13 cellular contexts compared by ENCODE assay signal in the genomic region with DNA sequence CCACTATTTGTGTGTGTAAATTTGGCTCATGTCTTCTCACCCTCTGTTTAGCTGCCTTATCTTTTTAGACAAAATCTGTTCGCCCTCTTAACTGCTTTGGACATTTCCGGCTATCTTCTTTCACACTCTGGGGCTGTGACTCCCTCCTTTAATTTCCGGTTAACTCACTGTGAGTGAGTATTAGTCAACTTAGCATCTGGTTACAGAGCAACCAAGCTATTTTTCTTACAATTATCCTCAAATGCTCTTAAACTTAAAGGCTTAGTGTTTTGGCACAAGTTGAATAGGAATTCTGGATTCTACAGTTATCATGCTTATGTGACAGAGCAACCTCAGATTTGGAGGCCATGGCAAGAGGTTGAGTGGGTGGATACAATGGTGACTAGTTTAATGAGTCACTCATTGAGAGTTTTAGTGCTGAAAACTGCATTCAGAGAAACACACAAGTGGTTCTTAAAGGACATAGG.
DNase-seq lines count a peak whose midpoint lies in the region; FAIRE-seq and TF ChIP-seq lines count a peak whose summit lies in the region.
"Had no signal": no experiment of that assay in that cellular context is flagged by ENCODE, and none has a peak within 500 bp of the region (broad histone marks: within the 10 kb centered on the region; RNA-seq: fewer than 3 reads in every experiment).

No MANE protein-coding gene starts in this region.

- H4K20me1 ChIP-seq in astrocyte (ENCODE audit: insufficient read depth, low read length) = no peaks in the 10 kb centered on the region

- no peaks in the 10 kb centered on the region for H3K27me3 Mint-ChIP-seq in astrocyte (ENCODE audit: low read depth, unreplicated experiment)

- H3K36me3 Mint-ChIP-seq in astrocyte (ENCODE audit: low read depth, unreplicated experiment) = no peaks in the 10 kb centered on the region

- H3K23ac ChIP-seq in mesenchymal stem cell (ENCODE audit: low read length in 2 of 2) = no peak overlapping the region

- FAIRE-seq in astrocyte (lab: Jason Lieb, UNC) = peak; percentile 87

- no peak overlapping the region for H2BK15ac ChIP-seq in mesenchymal stem cell (ENCODE audit: low read depth, poor library complexity, severe bottlenecking)

- 100% methylated on average over 1 of the region's 3 CpGs for WGBS in mesenchymal stem cell

- no peaks in the 10 kb centered on the region for H3K36me3 ChIP-seq in astrocyte (ENCODE audit: insufficient read depth, low read length)
- H3K36me3 ChIP-seq in mesenchymal stem cell (ENCODE audit: control insufficient read depth in 1 of 2, insufficient read depth in 2 of 2, low read depth in 1 of 2, low read length in 2 of 2) = no peaks in the 10 kb centered on the region

- H3K27me3 ChIP-seq in astrocyte (ENCODE audit: insufficient read depth, low read length) (no peaks in the 10 kb centered on the region), mesenchymal stem cell (ENCODE audit: control insufficient read depth in 1 of 2, insufficient read depth in 1 of 2, low read length in 2 of 2) (no peaks in the 10 kb centered on the region)

- H3K9me3 ChIP-seq in astrocyte (ENCODE audit: insufficient read depth, low read depth, low read length) (no peaks in the 10 kb centered on the region), mesenchymal stem cell (ENCODE audit: control insufficient read depth, low read length) (no peaks in the 10 kb centered on the region)

- no peak overlapping the region for H2AK5ac ChIP-seq in mesenchymal stem cell (ENCODE audit: low read length, severe bottlenecking)

- peak overlapping the region; percentile 94 for H3K27ac ChIP-seq in astrocyte (ENCODE audit: low read depth, low read length)
- peak overlapping the region; percentile 66 for H3K27ac ChIP-seq in mesenchymal stem cell (ENCODE audit: low read length, poor library complexity, severe bottlenecking)
- H3K27ac ChIP-seq: skin epidermis had no signal

- H3K14ac ChIP-seq in mesenchymal stem cell (ENCODE audit: low read length in 2 of 2) = no peak overlapping the region

- H2AFZ ChIP-seq in astrocyte (ENCODE audit: low read depth, low read length) = peak overlapping the region; percentile 48
- no peak overlapping the region for H2AFZ ChIP-seq in mesenchymal stem cell (ENCODE audit: low read depth, low read length)

- H3K9ac ChIP-seq in astrocyte (ENCODE audit: low read length) (peak overlapping the region; percentile 72), mesenchymal stem cell (ENCODE audit: low read length) (peak overlapping the region; percentile 85)

- H3K4me1 ChIP-seq in astrocyte (ENCODE audit: insufficient read depth, low read length) (peaks cover 13% of the 10 kb centered on the region), mesenchymal stem cell (ENCODE audit: control insufficient read depth, insufficient read depth, low read depth, low read length) (no peaks in the 10 kb centered on the region)

- peak overlapping the region; percentile 45 for H3K4me3 ChIP-seq in astrocyte (ENCODE audit: insufficient read depth, low read depth, low read length)
- H3K4me3 ChIP-seq in mesenchymal stem cell (ENCODE audit: insufficient read depth in 1 of 2, low read depth in 1 of 2, low read length in 2 of 2) = peak overlapping the region in 1 of 2 experiments; percentile 68
- H3K4me3 ChIP-seq: skin epidermis had no signal

- H3K79me2 ChIP-seq in astrocyte (ENCODE audit: insufficient read depth, low read length) = peaks cover 7% of the 10 kb centered on the region

- H3K4me2 ChIP-seq in astrocyte (ENCODE audit: low read length) (peak overlapping the region; percentile 79), mesenchymal stem cell (ENCODE audit: low read length, poor library complexity, severe bottlenecking) (no peak overlapping the region)

- peak overlapping the region; percentile 1 for H3K27ac Mint-ChIP-seq in astrocyte (ENCODE audit: unreplicated experiment)

- H3K9me3 Mint-ChIP-seq in astrocyte (ENCODE audit: unreplicated experiment) = no peaks in the 10 kb centered on the region

- no peak overlapping the region for H3K4ac ChIP-seq in mesenchymal stem cell (ENCODE audit: low read depth in 1 of 2, low read length in 2 of 2)

- no peaks in the 10 kb centered on the region for H3K79me1 ChIP-seq in mesenchymal stem cell (replicated peaks; ENCODE audit: low read length, poor library complexity, severe bottlenecking)

- in situ Hi-C loops in Caki2 (cut with HindIII; ENCODE audit: low pct_unique_long_range_greater_than_20kb, low sequenced_read_pairs) = no loop called here

- no peak for TF ChIP-seq CTCF in astrocyte (IDR thresholded peaks at IDR 0.05; ENCODE audit: insufficient read depth, low read depth, low read length)

- no peak overlapping the region for H2BK120ac ChIP-seq in mesenchymal stem cell (ENCODE audit: low read depth, low read length)

- no peak overlapping the region for H4K91ac ChIP-seq in mesenchymal stem cell (ENCODE audit: low read length)

- H3K4me1 Mint-ChIP-seq in astrocyte (ENCODE audit: low read depth, unreplicated experiment) = peaks cover 11% of the 10 kb centered on the region

- no peak overlapping the region for H4K8ac ChIP-seq in mesenchymal stem cell (ENCODE audit: low read length)

- DNase-seq in Caki2 (ENCODE audit: low read depth) = peak; percentile 74
- peak; percentile 96 for DNase-seq in LHCN-M2 (ENCODE audit: low read depth)
- DNase-seq in astrocyte (ENCODE audit: low read depth) = peak; percentile 99
- peak; percentile 57 for DNase-seq in mesenchymal stem cell
- DNase-seq in stimulated activated CD4-positive, alpha-beta T cell treated with anti-CD3 and anti-CD28 coated beads, Interleukin-2, amount 100 ng/mL, for 24 hours = no peak
- no peak for DNase-seq in activated gamma-delta T cell (lab: John Stamatoyannopoulos, UW)
- DNase-seq in cortex of kidney (lab: John Stamatoyannopoulos, UW) = no peak
- DNase-seq in GM19240 (ENCODE audit: insufficient read length, low spot score) = no peak
- DNase-seq: left ventricle myocardium superior; NCI-H526 treated with DMSO at 0.1 percent for 48 hours; stimulated activated naive CD4-positive, alpha-beta T cell; T-helper 9 cell had no signal

- H3K18ac ChIP-seq in mesenchymal stem cell (ENCODE audit: low read depth in 1 of 2, low read length in 2 of 2) = no peak overlapping the region

- no peak overlapping the region for H2BK5ac ChIP-seq in mesenchymal stem cell (ENCODE audit: low read depth, low read length, poor library complexity, severe bottlenecking)

- H2BK12ac ChIP-seq in mesenchymal stem cell (ENCODE audit: low read length in 2 of 2) = no peak overlapping the region

- no peak overlapping the region for H3K4me3 Mint-ChIP-seq in astrocyte (ENCODE audit: unreplicated experiment)

Comparison
In these comparisons a context has a peak if more than half of its experiments do, and no peak if none do; other contexts are left out.
1. DNase-seq: peak in Caki2 (single experiment), LHCN-M2 (single experiment), astrocyte (single experiment) and mesenchymal stem cell (single experiment); none in stimulated activated CD4-positive, alpha-beta T cell treated with anti-CD3 and anti-CD28 coated beads, Interleukin-2, amount 100 ng/mL, for 24 hours (0 of 2), activated gamma-delta T cell (single experiment), cortex of kidney (single experiment) and GM19240 (single experiment).